ENCODE assay signal across 7 cellular contexts in genomic region chr3:104977719-104978118, GRCh38.
"Had no signal": no experiment of that assay in that cellular context is flagged by ENCODE, and none has a peak within 500 bp of the region (broad histone marks: within the 10 kb centered on the region; RNA-seq: fewer than 3 reads in every experiment).

No MANE protein-coding gene starts in this region.

- ATAC-seq: K562 had no signal

- H3K4me2 ChIP-seq: KMS-11 had no signal

- DNase-seq: IMR-90, KBM-7, KG1 had no signal

- H3K9ac ChIP-seq: KMS-11 had no signal

- H3K4me3 ChIP-seq: K562 had no signal

- FAIRE-seq: HTR-8/SVneo, K562 had no signal

- H3K27ac ChIP-seq: HL-60, KMS-11 had no signal
